ENCODE assay signal across 9 cellular contexts in the genomic region with DNA sequence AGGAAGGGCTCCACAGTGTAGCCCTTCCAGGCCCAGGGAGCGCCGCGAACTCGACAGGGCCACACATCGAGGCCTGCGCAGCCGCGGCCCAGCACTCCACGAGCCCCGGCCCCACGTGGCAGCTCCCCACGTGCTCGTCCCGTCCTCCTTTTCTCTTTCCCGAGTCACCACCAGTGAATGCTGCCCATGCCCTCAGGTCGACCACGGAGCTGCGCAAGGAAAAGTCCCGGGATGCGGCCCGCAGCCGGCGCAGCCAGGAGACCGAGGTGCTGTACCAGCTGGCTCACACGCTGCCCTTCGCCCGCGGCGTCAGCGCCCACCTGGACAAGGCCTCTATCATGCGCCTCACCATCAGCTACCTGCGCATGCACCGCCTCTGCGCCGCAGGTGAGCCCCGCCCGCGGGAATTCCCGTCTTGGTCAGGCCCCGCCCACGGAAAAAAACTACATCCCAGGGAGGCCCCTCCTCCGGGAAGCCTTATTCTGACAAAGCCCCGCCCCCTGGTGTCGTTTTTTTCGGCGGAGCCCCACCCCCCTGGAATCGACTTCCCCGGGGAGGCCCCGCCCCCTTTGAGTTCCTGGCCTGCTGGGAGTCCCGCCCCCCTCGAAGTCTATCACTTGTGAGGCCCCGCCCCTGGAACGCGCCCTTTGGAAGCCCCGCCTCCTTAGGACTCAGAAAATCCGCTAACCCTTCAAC. TPM values are rescaled to one million over a fixed set of nuclear protein-coding genes. Genes with fewer than 3 reads are reported as not detected.
DNase-seq lines count a peak whose midpoint lies in the region; ATAC-seq and TF ChIP-seq lines count a peak whose summit lies in the region.
"Had no signal": no experiment of that assay in that cellular context is flagged by ENCODE, and none has a peak within 500 bp of the region (broad histone marks: within the 10 kb centered on the region; RNA-seq: fewer than 3 reads in every experiment).

No MANE protein-coding gene starts in this region.

- H3K4me1 ChIP-seq in mesenchymal stem cell (ENCODE audit: control insufficient read depth, insufficient read depth, low read depth, low read length) (peaks cover 27% of the 10 kb centered on the region), vagina (peaks cover 52% of the 10 kb centered on the region)

- H3K4ac ChIP-seq in mesenchymal stem cell (ENCODE audit: low read depth in 1 of 2, low read length in 2 of 2): peak overlapping the region; percentile 7 to 63

- no peak overlapping the region for H2BK5ac ChIP-seq in mesenchymal stem cell (ENCODE audit: low read depth, low read length, poor library complexity, severe bottlenecking)

- H3K4me1 Mint-ChIP-seq in endothelial cell (ENCODE audit: unreplicated experiment): peaks cover 28% of the 10 kb centered on the region
- peaks cover 0 to 2% (median under 1%) of the 10 kb centered on the region in 4 donors for H3K4me1 Mint-ChIP-seq in naive thymus-derived CD8-positive, alpha-beta T cell

- H2BK120ac ChIP-seq in mesenchymal stem cell (ENCODE audit: low read depth, low read length): peak overlapping the region; percentile 39

- DNase-seq in Right ventricle myocardium inferior (ENCODE audit: missing footprints) (peak; percentile 76), cardiac septum (ENCODE audit: low spot score) (no peak), endothelial cell (ENCODE audit: low spot score) (peak; percentile 80), mesenchymal stem cell (peak; percentile 38), vagina (ENCODE audit: extremely low spot score in 2 of 2) (no peak), GM10266 (ENCODE audit: extremely low spot score) (no peak)
- no peak for DNase-seq in naive thymus-derived CD8-positive, alpha-beta T cell

- peak overlapping the region; percentile 89 to 92 for H3K18ac ChIP-seq in mesenchymal stem cell (ENCODE audit: low read depth in 1 of 2, low read length in 2 of 2)

- peaks cover 12% of the 10 kb centered on the region for H3K27me3 Mint-ChIP-seq in endothelial cell (ENCODE audit: unreplicated experiment)
- peaks cover 0 to 12% (median 2%) of the 10 kb centered on the region in 5 donors for H3K27me3 Mint-ChIP-seq in naive thymus-derived CD8-positive, alpha-beta T cell

- peaks cover 44% of the 10 kb centered on the region for H3K36me3 Mint-ChIP-seq in endothelial cell (ENCODE audit: low read depth, unreplicated experiment)
- peaks cover 0 to 14% (median 5%) of the 10 kb centered on the region in 3 donors for H3K36me3 Mint-ChIP-seq in naive thymus-derived CD8-positive, alpha-beta T cell

- ATAC-seq in Right ventricle myocardium inferior (no peak), HG02759 (IDR thresholded peaks at IDR 0.05; ENCODE audit: unreplicated experiment) (no peak)
- no peak for ATAC-seq in naive thymus-derived CD8-positive, alpha-beta T cell

- H2AK5ac ChIP-seq in mesenchymal stem cell (ENCODE audit: low read length, severe bottlenecking): no peak overlapping the region

- H3K9me3 Mint-ChIP-seq in endothelial cell (ENCODE audit: unreplicated experiment): peaks cover 10% of the 10 kb centered on the region
- peaks cover 4 to 20% (median 10%) of the 10 kb centered on the region in 9 donors for H3K9me3 Mint-ChIP-seq in naive thymus-derived CD8-positive, alpha-beta T cell

- POLR2A ChIA-PET in naive thymus-derived CD8-positive, alpha-beta T cell (lab: Charles Lee): no interaction called here

- H3K14ac ChIP-seq in mesenchymal stem cell (ENCODE audit: low read length in 2 of 2): peak overlapping the region in 1 of 2 experiments; percentile 26

- H4K91ac ChIP-seq in mesenchymal stem cell (ENCODE audit: low read length): peak overlapping the region; percentile 85

- peak overlapping the region; percentile 89 for H3K4me3 Mint-ChIP-seq in endothelial cell (ENCODE audit: unreplicated experiment)
- no peak overlapping the region for H3K4me3 Mint-ChIP-seq in naive thymus-derived CD8-positive, alpha-beta T cell

- no peak overlapping the region for H3K9ac ChIP-seq in mesenchymal stem cell (ENCODE audit: low read length)
- H3K9ac ChIP-seq: BLaER1 treated with 17β-estradiol and CSF1 and Interleukin-3, amounts not matched to agents 10 nM and 100 nM had no signal

- TF ChIP-seq CTCF in endothelial cell (IDR thresholded peaks at IDR 0.05; ENCODE audit: unreplicated experiment) (no peak), vagina (IDR thresholded peaks at IDR 0.05) (no peak), GM10266 (IDR thresholded peaks at IDR 0.05; ENCODE audit: control insufficient read depth, insufficient read depth, low read depth, missing control alignments) (no peak)

- H3K27ac ChIP-seq in mesenchymal stem cell (ENCODE audit: low read length, poor library complexity, severe bottlenecking) (no peak overlapping the region), vagina (peak overlapping the region; percentile 51)
- H3K27ac ChIP-seq: BLaER1 treated with 17β-estradiol and CSF1 and Interleukin-3, amounts not matched to agents 10 nM and 100 nM had no signal

- H3K79me1 ChIP-seq in mesenchymal stem cell (replicated peaks; ENCODE audit: low read length, poor library complexity, severe bottlenecking): no peaks in the 10 kb centered on the region

- H3K27me3 ChIP-seq in mesenchymal stem cell (ENCODE audit: control insufficient read depth in 1 of 2, insufficient read depth in 1 of 2, low read length in 2 of 2) (no peaks in the 10 kb centered on the region), vagina (no peaks in the 10 kb centered on the region)
- H3K27me3 ChIP-seq: BLaER1 treated with 17β-estradiol and CSF1 and Interleukin-3, amounts not matched to agents 10 nM and 100 nM had no signal

- H3K9me3 ChIP-seq in mesenchymal stem cell (ENCODE audit: control insufficient read depth, low read length) (peaks cover 17% of the 10 kb centered on the region), vagina (no peaks in the 10 kb centered on the region)

- no peak overlapping the region for H3K4me2 ChIP-seq in mesenchymal stem cell (ENCODE audit: low read length, poor library complexity, severe bottlenecking)
- H3K4me2 ChIP-seq: BLaER1 treated with 17β-estradiol and CSF1 and Interleukin-3, amounts not matched to agents 10 nM and 100 nM had no signal

- intact Hi-C loops in Right ventricle myocardium inferior (cut with DNase I) (loop anchor here (5.0 kb wide), 1 partner anchor 43 kb away; a partner anchor contains a TSS), cardiac septum (cut with DNase I) (loop anchor here (5.0 kb wide), 1 partner anchor 43 kb away; a partner anchor contains a TSS), vagina (cut with DNase I) (no loop called here)

- no peak overlapping the region for H3K27ac Mint-ChIP-seq in endothelial cell (ENCODE audit: unreplicated experiment)
- no peak overlapping the region for H3K27ac Mint-ChIP-seq in naive thymus-derived CD8-positive, alpha-beta T cell

- no peak overlapping the region for H2BK15ac ChIP-seq in mesenchymal stem cell (ENCODE audit: low read depth, poor library complexity, severe bottlenecking)

- H3K4me3 ChIP-seq in mesenchymal stem cell (ENCODE audit: insufficient read depth in 1 of 2, low read depth in 1 of 2, low read length in 2 of 2) (peak overlapping the region in 1 of 2 experiments; percentile 1), vagina (no peak overlapping the region)
- H3K4me3 ChIP-seq: BLaER1 treated with 17β-estradiol and CSF1 and Interleukin-3, amounts not matched to agents 10 nM and 100 nM had no signal

- H2AFZ ChIP-seq in mesenchymal stem cell (ENCODE audit: low read depth, low read length): no peak overlapping the region

- 61% methylated on average over 56 of the region's 56 CpGs for WGBS in mesenchymal stem cell

- H3K36me3 ChIP-seq in mesenchymal stem cell (ENCODE audit: control insufficient read depth in 1 of 2, insufficient read depth in 2 of 2, low read depth in 1 of 2, low read length in 2 of 2) (peaks cover 30 to 41% of the 10 kb centered on the region in 2 experiments), vagina (peaks cover 0 to 50% of the 10 kb centered on the region in 2 donors)
- H3K36me3 ChIP-seq: BLaER1 treated with 17β-estradiol and CSF1 and Interleukin-3, amounts not matched to agents 10 nM and 100 nM had no signal

- H4K8ac ChIP-seq in mesenchymal stem cell (ENCODE audit: low read length): peak overlapping the region; percentile 16

- TF ChIP-seq POLR2A in vagina (IDR thresholded peaks at IDR 0.05): no peak

- H3K23ac ChIP-seq in mesenchymal stem cell (ENCODE audit: low read length in 2 of 2): peak overlapping the region in 1 of 2 experiments; percentile 62

- peak overlapping the region; percentile 30 to 97 for H2BK12ac ChIP-seq in mesenchymal stem cell (ENCODE audit: low read length in 2 of 2)

RNA-seq across cellular contexts. Expression of a gene that starts 7.0 kb away (rescaled TPM):
- total RNA-seq in Right ventricle myocardium inferior: 73.8 TPM
- total RNA-seq in cardiac septum: 49.2 TPM
- 54.2 TPM for total RNA-seq in endothelial cell (ENCODE audit: unreplicated experiment)
- 24.9 TPM for polyA plus RNA-seq in mesenchymal stem cell (2013, experiment 1 of 2)
- polyA plus RNA-seq in mesenchymal stem cell (2013, experiment 2 of 2): 20.6 TPM
- 155 TPM for total RNA-seq in vagina
- not detected for total RNA-seq in naive thymus-derived CD8-positive, alpha-beta T cell
- not detected for polyA plus RNA-seq in naive thymus-derived CD8-positive, alpha-beta T cell

RNA-seq across cellular contexts. Expression of a gene that starts 43.0 kb away (rescaled TPM):
- total RNA-seq in Right ventricle myocardium inferior: 77.3 TPM
- total RNA-seq in cardiac septum: 82.8 TPM
- total RNA-seq in endothelial cell (ENCODE audit: unreplicated experiment): 66.7 TPM
- polyA plus RNA-seq in mesenchymal stem cell (2013, experiment 1 of 2): 67.1 TPM
- polyA plus RNA-seq in mesenchymal stem cell (2013, experiment 2 of 2): 63.7 TPM
- 60.4 TPM for total RNA-seq in vagina
- 10 to 100 TPM; 47.3 to 47.7 TPM for total RNA-seq in naive thymus-derived CD8-positive, alpha-beta T cell
- polyA plus RNA-seq in naive thymus-derived CD8-positive, alpha-beta T cell: 10 to 100 TPM; 20.8 to 35.7 (median 31.0) TPM

Comparison
In these comparisons a context has a peak if more than half of its experiments do, and no peak if none do; other contexts are left out.
1. DNase-seq: peak in Right ventricle myocardium inferior (single experiment), endothelial cell (single experiment) and mesenchymal stem cell (single experiment); none in cardiac septum (single experiment), vagina (0 of 2), GM10266 (single experiment) and naive thymus-derived CD8-positive, alpha-beta T cell (0 of 10).
2. RNA of a gene that starts 7.0 kb away (total RNA-seq): 155 TPM in vagina (single experiment), 73.8 TPM in Right ventricle myocardium inferior (single experiment), 54.2 TPM in endothelial cell (single experiment) and 49.2 TPM in cardiac septum (single experiment); not detected in naive thymus-derived CD8-positive, alpha-beta T cell; every median in the first group is over 10 times any median in the second.